ENCODE assay signal across 19 cellular contexts in genomic region chr20:18662279-18662678, GRCh38.
DNase-seq lines count a peak whose midpoint lies in the region; ATAC-seq and TF ChIP-seq lines count a peak whose summit lies in the region.
"Had no signal": no experiment of that assay in that cellular context is flagged by ENCODE, and none has a peak within 500 bp of the region (broad histone marks: within the 10 kb centered on the region; RNA-seq: fewer than 3 reads in every experiment).

No MANE protein-coding gene starts in this region.

- ATAC-seq in GM18870 (IDR thresholded peaks at IDR 0.05; ENCODE audit: unreplicated experiment) (peak; percentile 56), HG02642 (IDR thresholded peaks at IDR 0.05; ENCODE audit: poor library complexity, unreplicated experiment) (peak; percentile 56), HG03565 (IDR thresholded peaks at IDR 0.05; ENCODE audit: unreplicated experiment) (peak; percentile 53)
- ATAC-seq: activated CD8-positive, alpha-beta T cell treated with anti-CD3 and anti-CD28 coated beads, Interleukin-2, amount 10 ng/mL, durations not matched to agents 7 days and 5 days; activated T-cell treated with anti-CD3 and anti-CD28 coated beads, Interleukin-2, amount 50 U/mL, for 72 hours; PC-3 had no signal

- H3K27me3 ChIP-seq in MM.1S (replicated peaks; ENCODE audit: insufficient read depth, low read length) = no peaks in the 10 kb centered on the region
- H3K27me3 ChIP-seq: upper lobe of left lung had no signal

- in situ Hi-C loops in GM13977 (cut with MboI; ENCODE audit: low pct_unique_long_range_greater_than_20kb, low sequenced_read_pairs, unreplicated experiment) = no loop called here

- H2AFZ ChIP-seq in MM.1S (ENCODE audit: low read length) = no peak overlapping the region

- H4K20me1 ChIP-seq in MM.1S (ENCODE audit: insufficient read depth, low read length) = no peaks in the 10 kb centered on the region

- H3F3A ChIP-seq in MM.1S (ENCODE audit: insufficient read depth, low read length) = no peaks in the 10 kb centered on the region

- DNase-seq in GM13977 (ENCODE audit: low spot score) (peak; percentile 17), NCI-H1436 treated with DMSO at 0.1 percent for 48 hours (lab: John Stamatoyannopoulos, UW) (no peak), germinal center (ENCODE audit: low spot score) (no peak), cortex of kidney (lab: John Stamatoyannopoulos, UW) (no peak), MM.1S (no peak)
- DNase-seq: activated CD8-positive, alpha-beta T cell treated with anti-CD3 and anti-CD28 coated beads, Interleukin-2, amount 10 ng/mL, durations not matched to agents 7 days and 5 days; activated T-cell treated with anti-CD3 and anti-CD28 coated beads, Interleukin-2, amount 50 U/mL, for 72 hours; CD8-positive, alpha-beta memory T cell; DMS79 treated with DMSO at 0.1 percent for 48 hours; glutamatergic neuron; midbrain; NCI-H82; PC-3; SIG-M5; upper lobe of left lung had no signal

- H3K4me3 ChIP-seq in MM.1S (ENCODE audit: low read length) = no peak overlapping the region
- H3K4me3 ChIP-seq: upper lobe of left lung had no signal

- H3K79me2 ChIP-seq in MM.1S (ENCODE audit: low read length) = no peaks in the 10 kb centered on the region

- H3K9ac ChIP-seq in MM.1S (ENCODE audit: low read length) = no peak overlapping the region

- H3K4me2 ChIP-seq in MM.1S (ENCODE audit: low read depth, low read length) = no peak overlapping the region

- no peaks in the 10 kb centered on the region for H3K36me3 ChIP-seq in MM.1S (replicated peaks; ENCODE audit: insufficient read depth, low read length)
- H3K36me3 ChIP-seq: upper lobe of left lung had no signal

- H3K4me1 ChIP-seq in MM.1S (ENCODE audit: low read length) = no peaks in the 10 kb centered on the region
- H3K4me1 ChIP-seq: upper lobe of left lung had no signal

- H3K9me3 ChIP-seq in MM.1S (replicated peaks; ENCODE audit: insufficient read depth, low read length) = no peaks in the 10 kb centered on the region
- H3K9me3 ChIP-seq: upper lobe of left lung had no signal

- H3K9me2 ChIP-seq in MM.1S (replicated peaks; ENCODE audit: insufficient read depth, low read length) = no peaks in the 10 kb centered on the region

- no peak overlapping the region for H3K27ac ChIP-seq in MM.1S (ENCODE audit: low read length)
- H3K27ac ChIP-seq: upper lobe of left lung, VCaP had no signal

- TF ChIP-seq CTCF in GM13977 (IDR thresholded peaks at IDR 0.05; ENCODE audit: extremely low read depth, insufficient read depth, missing control alignments) (no peak), MM.1S (IDR thresholded peaks at IDR 0.05; ENCODE audit: low read length) (no peak)
